8 cellular contexts compared by ENCODE assay signal in the genomic region with DNA sequence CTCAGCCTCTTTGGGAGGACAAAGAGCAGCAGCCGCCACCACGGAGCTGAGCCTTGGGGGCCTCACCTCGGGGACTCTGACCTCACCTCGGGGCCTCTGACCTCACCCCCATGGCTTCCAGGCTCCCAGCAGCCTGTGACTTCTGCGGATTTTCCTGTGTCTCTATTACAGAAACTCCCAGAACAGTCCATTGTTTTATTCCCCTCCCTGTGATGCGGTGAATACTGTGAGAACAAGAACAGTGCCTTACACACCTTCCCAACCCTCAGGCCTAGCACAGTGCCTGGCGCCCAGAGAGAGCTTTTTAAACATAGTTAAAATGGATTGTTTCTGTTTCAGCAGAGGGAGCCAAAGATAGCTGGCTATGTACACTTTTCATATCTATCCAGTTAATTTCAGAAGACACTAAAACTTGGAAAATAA.
A peak's percentile ranks its signal among the peaks of the same experiment; 100 is the strongest.
DNase-seq lines count a peak whose midpoint lies in the region; ATAC-seq and TF ChIP-seq lines count a peak whose summit lies in the region.

No MANE protein-coding gene starts in this region.

- H3F3A ChIP-seq in neural cell (ENCODE audit: insufficient read depth, low read length, poor library complexity, severe bottlenecking), result no peaks in the 10 kb centered on the region

- no peaks in the 10 kb centered on the region for H4K20me1 ChIP-seq in neural cell (ENCODE audit: insufficient read depth)

- DNase-seq in AG09309 (ENCODE audit: low read depth) (no peak), choroid plexus epithelial cell (ENCODE audit: low read depth) (peak; percentile 58), middle frontal gyrus (ENCODE audit: extremely low spot score, low spot score) (no peak)

- H2AFZ ChIP-seq in neural cell (ENCODE audit: low read depth, low read length), result no peak overlapping the region

- H3K36me3 ChIP-seq in neural cell (ENCODE audit: insufficient read depth, low read length), result no peaks in the 10 kb centered on the region

- H3K9me2 ChIP-seq in neural cell (ENCODE audit: insufficient read depth, low read length), result no peaks in the 10 kb centered on the region

- H3K9ac ChIP-seq in neural cell (ENCODE audit: low read length), result no peak overlapping the region

- no peaks in the 10 kb centered on the region for H3K79me2 ChIP-seq in neural cell (replicated peaks; ENCODE audit: insufficient read depth, low read length)

- no peak overlapping the region for H3K4me2 ChIP-seq in neural cell (ENCODE audit: low read length)

- TF ChIP-seq EP300 in neural cell (conservative IDR thresholded peaks at IDR 0.05; ENCODE audit: poor library complexity, severe bottlenecking), result no peak

- peak; percentile 54 for TF ChIP-seq RAD21 in neural cell (conservative IDR thresholded peaks at IDR 0.05)

- peak; percentile 13 for TF ChIP-seq CTCF in AG09309 (IDR thresholded peaks at IDR 0.05; ENCODE audit: control insufficient read depth, insufficient read depth, low read depth, low read length, missing control alignments)
- peak; percentile 45 for TF ChIP-seq CTCF in choroid plexus epithelial cell (conservative IDR thresholded peaks at IDR 0.05; ENCODE audit: low read depth, low read length)
- peak; percentile 27 for TF ChIP-seq CTCF in neural cell (IDR thresholded peaks at IDR 0.05; ENCODE audit: poor library complexity, severe bottlenecking)

- ATAC-seq in HG03280 (IDR thresholded peaks at IDR 0.05; ENCODE audit: unreplicated experiment) (peak; percentile 10), GM21367 (IDR thresholded peaks at IDR 0.05; ENCODE audit: unreplicated experiment) (no peak), GM19452 (IDR thresholded peaks at IDR 0.05; ENCODE audit: unreplicated experiment) (no peak), GM19351 (IDR thresholded peaks at IDR 0.05; ENCODE audit: unreplicated experiment) (no peak)

- no peaks in the 10 kb centered on the region for H3K9me3 ChIP-seq in neural cell (ENCODE audit: low read length)

- no peaks in the 10 kb centered on the region for H3K27me3 ChIP-seq in neural cell (ENCODE audit: insufficient read depth, low read depth, low read length)

- H3K4me3 ChIP-seq in AG09309 (ENCODE audit: control insufficient read depth, low read depth, low read length), result no peak overlapping the region
- no peak overlapping the region for H3K4me3 ChIP-seq in choroid plexus epithelial cell (ENCODE audit: low read depth, low read length)
- H3K4me3 ChIP-seq in neural cell (ENCODE audit: low read length), result no peak overlapping the region

- no peak overlapping the region for H3K27ac ChIP-seq in neural cell (ENCODE audit: low read length)

TF ChIP-seq in neural cell, 6 proteins besides CTCF, POLR2A, EP300 and RAD21:
- peak; percentile 44 for TF ChIP-seq SMC3 (conservative IDR thresholded peaks at IDR 0.05; ENCODE audit: poor library complexity)
- TF ChIP-seq, protein P1, sequence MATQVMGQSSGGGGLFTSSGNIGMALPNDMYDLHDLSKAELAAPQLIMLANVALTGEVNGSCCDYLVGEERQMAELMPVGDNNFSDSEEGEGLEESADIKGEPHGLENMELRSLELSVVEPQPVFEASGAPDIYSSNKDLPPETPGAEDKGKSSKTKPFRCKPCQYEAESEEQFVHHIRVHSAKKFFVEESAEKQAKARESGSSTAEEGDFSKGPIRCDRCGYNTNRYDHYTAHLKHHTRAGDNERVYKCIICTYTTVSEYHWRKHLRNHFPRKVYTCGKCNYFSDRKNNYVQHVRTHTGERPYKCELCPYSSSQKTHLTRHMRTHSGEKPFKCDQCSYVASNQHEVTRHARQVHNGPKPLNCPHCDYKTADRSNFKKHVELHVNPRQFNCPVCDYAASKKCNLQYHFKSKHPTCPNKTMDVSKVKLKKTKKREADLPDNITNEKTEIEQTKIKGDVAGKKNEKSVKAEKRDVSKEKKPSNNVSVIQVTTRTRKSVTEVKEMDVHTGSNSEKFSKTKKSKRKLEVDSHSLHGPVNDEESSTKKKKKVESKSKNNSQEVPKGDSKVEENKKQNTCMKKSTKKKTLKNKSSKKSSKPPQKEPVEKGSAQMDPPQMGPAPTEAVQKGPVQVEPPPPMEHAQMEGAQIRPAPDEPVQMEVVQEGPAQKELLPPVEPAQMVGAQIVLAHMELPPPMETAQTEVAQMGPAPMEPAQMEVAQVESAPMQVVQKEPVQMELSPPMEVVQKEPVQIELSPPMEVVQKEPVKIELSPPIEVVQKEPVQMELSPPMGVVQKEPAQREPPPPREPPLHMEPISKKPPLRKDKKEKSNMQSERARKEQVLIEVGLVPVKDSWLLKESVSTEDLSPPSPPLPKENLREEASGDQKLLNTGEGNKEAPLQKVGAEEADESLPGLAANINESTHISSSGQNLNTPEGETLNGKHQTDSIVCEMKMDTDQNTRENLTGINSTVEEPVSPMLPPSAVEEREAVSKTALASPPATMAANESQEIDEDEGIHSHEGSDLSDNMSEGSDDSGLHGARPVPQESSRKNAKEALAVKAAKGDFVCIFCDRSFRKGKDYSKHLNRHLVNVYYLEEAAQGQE (IDR thresholded peaks at IDR 0.05; ENCODE audit: borderline replicate concordance), result no peak
- TF ChIP-seq MXI1 (conservative IDR thresholded peaks at IDR 0.05; ENCODE audit: poor library complexity, severe bottlenecking), result no peak
- TF ChIP-seq EZH2 (IDR thresholded peaks at IDR 0.05; ENCODE audit: borderline replicate concordance, insufficient read depth, low read length, poor library complexity, severe bottlenecking), result no peak
- no peak for TF ChIP-seq TAF1 (IDR thresholded peaks at IDR 0.05; ENCODE audit: low read depth)
